In the genomic region with DNA sequence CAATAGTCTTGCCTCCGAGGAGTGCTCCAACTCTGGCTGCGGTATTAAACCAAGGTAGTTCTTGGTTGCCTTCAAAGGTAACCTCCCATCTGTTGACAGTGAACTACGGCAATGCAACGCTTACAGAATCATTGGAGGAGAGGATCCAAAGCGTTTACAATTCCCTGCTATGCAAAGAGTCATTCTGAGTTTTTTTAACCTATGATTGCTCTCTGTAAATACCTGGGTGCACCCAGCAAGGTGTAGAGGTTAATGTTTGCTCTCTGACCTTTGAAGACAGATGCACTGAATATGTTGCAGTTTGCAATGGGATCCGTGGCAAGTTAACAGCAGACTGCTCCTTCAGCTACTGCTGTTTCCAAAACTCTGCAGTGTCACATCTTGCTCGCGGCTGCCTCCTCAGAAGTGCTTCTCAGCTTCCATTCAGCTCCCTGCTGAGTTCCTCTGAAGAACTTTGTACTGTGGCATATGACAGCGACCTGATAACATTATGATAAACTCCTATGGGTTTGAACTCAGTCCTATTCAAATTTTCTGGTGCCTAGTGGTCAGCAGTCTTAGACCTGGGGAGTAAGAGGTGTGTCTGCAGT, we compare ENCODE assay signal across 16 cellular contexts. TPM values are rescaled to one million over a fixed set of nuclear protein-coding genes. Genes with fewer than 3 reads are reported as not detected.
DNase-seq lines count a peak whose midpoint lies in the region; ATAC-seq, FAIRE-seq and TF ChIP-seq lines count a peak whose summit lies in the region.
"Had no signal": no experiment of that assay in that cellular context is flagged by ENCODE, and none has a peak within 500 bp of the region (broad histone marks: within the 10 kb centered on the region; RNA-seq: fewer than 3 reads in every experiment).

No MANE protein-coding gene starts in this region.

- no TSS peak for BruUV-seq in MCF 10A (replicated peaks; lab: Mats Ljungman, UMichigan)

- H3K27ac ChIP-seq in breast epithelium (peak overlapping the region; percentile 85 to 91), esophagus squamous epithelium (peak overlapping the region; percentile 50 to 89 (median 81)), pancreas (peak overlapping the region; percentile 65 to 91 (median 80)), vagina (peak overlapping the region; percentile 2)

- POLR2A ChIA-PET in MCF 10A (lab: Yijun Ruan, JAX): interaction anchor here (1.2 to 3.0 kb wide), 3 partner anchors 17 to 168 kb away, joined by 4 to 35 read pairs (median 27); no protein-coding TSS in a partner anchor

- no peaks in the 10 kb centered on the region for H3K27me3 ChIP-seq in breast epithelium
- H3K27me3 ChIP-seq in esophagus squamous epithelium: no peaks in the 10 kb centered on the region
- H3K27me3 ChIP-seq in pancreas: no peaks in the 10 kb centered on the region
- no peaks in the 10 kb centered on the region for H3K27me3 ChIP-seq in vagina

- TF ChIP-seq POLR2A in breast epithelium (IDR thresholded peaks at IDR 0.05): no peak
- no peak for TF ChIP-seq POLR2A in esophagus squamous epithelium (IDR thresholded peaks at IDR 0.05)
- no peak for TF ChIP-seq POLR2A in vagina (IDR thresholded peaks at IDR 0.05)

- TF ChIP-seq CTCF in breast epithelium (IDR thresholded peaks at IDR 0.05) (no peak), MCF 10A (IDR thresholded peaks at IDR 0.05; ENCODE audit: unreplicated experiment) (no peak), esophagus squamous epithelium (IDR thresholded peaks at IDR 0.05) (no peak), pancreas (IDR thresholded peaks at IDR 0.05) (no peak), vagina (IDR thresholded peaks at IDR 0.05) (no peak)

- H3K4me3 Mint-ChIP-seq in MCF 10A (ENCODE audit: unreplicated experiment): no peak overlapping the region
- H3K4me3 Mint-ChIP-seq: activated naive CD4-positive, alpha-beta T cell treated with anti-CD3 and anti-CD28 coated beads for 36 hours; naive thymus-derived CD4-positive, alpha-beta T cell had no signal

- H3K27me3 Mint-ChIP-seq in MCF 10A (ENCODE audit: insufficient read depth, unreplicated experiment): peaks cover 13% of the 10 kb centered on the region

- H3K4me1 Mint-ChIP-seq in MCF 10A (ENCODE audit: insufficient read depth, unreplicated experiment): peaks cover 19% of the 10 kb centered on the region
- H3K4me1 Mint-ChIP-seq: CD14-positive monocyte; naive thymus-derived CD4-positive, alpha-beta T cell had no signal

- intact Hi-C loops in breast epithelium (cut with DNase I; ENCODE audit: low total_unique reads): no loop called here
- intact Hi-C loops in MCF 10A (cut with micrococcal nuclease): no loop called here
- intact Hi-C loops in esophagus squamous epithelium (cut with DNase I): no loop called here
- intact Hi-C loops in pancreas (cut with DNase I): no loop called here
- intact Hi-C loops in vagina (cut with DNase I): no loop called here

- H3K27ac Mint-ChIP-seq in MCF 10A (ENCODE audit: low read depth, unreplicated experiment): no peak overlapping the region
- H3K27ac Mint-ChIP-seq: activated naive CD4-positive, alpha-beta T cell treated with anti-CD3 and anti-CD28 coated beads for 36 hours; CD14-positive monocyte; naive thymus-derived CD4-positive, alpha-beta T cell had no signal

- CTCF ChIA-PET in MCF 10A (lab: Yijun Ruan, JAX): interaction anchor here (2.2 kb wide), 1 partner anchor 11 kb away, joined by 11 read pairs; no protein-coding TSS in a partner anchor

- H3K9me3 ChIP-seq in breast epithelium (no peaks in the 10 kb centered on the region), esophagus squamous epithelium (no peaks in the 10 kb centered on the region), pancreas (no peaks in the 10 kb centered on the region), vagina (no peaks in the 10 kb centered on the region)
- H3K9me3 ChIP-seq: left ventricle myocardium inferior had no signal

- H3K36me3 Mint-ChIP-seq in MCF 10A (ENCODE audit: insufficient read depth, unreplicated experiment): no peaks in the 10 kb centered on the region
- H3K36me3 Mint-ChIP-seq: CD14-positive monocyte; naive thymus-derived CD4-positive, alpha-beta T cell had no signal

- peak; percentile 26 to 44 (median 39) for ATAC-seq in pancreas
- ATAC-seq: naive thymus-derived CD4-positive, alpha-beta T cell had no signal

- FAIRE-seq in pancreas (lab: Jason Lieb, UNC): no peak
- FAIRE-seq: A204.1 had no signal

- H3K4me3 ChIP-seq in breast epithelium (peak overlapping the region in 2 of 3 donors; percentile 50 to 55), esophagus squamous epithelium (peak overlapping the region in 2 of 4 donors; percentile 43 to 55), pancreas (peak overlapping the region; percentile 0 to 41 (median 27)), vagina (no peak overlapping the region)
- H3K4me3 ChIP-seq: left ventricle myocardium inferior had no signal

- in situ Hi-C loops in KBM-7 (cut with MboI; ENCODE audit: low pct_unique_long_range_greater_than_20kb, low sequenced_read_pairs): no loop called here

- DNase-seq in breast epithelium (ENCODE audit: low spot score in 2 of 2): no peak
- DNase-seq in MCF 10A (ENCODE audit: unreplicated experiment): no peak
- no peak for DNase-seq in esophagus squamous epithelium (lab: John Stamatoyannopoulos, UW)
- DNase-seq in pancreas: no peak
- no peak for DNase-seq in vagina (ENCODE audit: extremely low spot score in 2 of 2)
- DNase-seq in NCI-H1417 treated with DMSO at 0.1 percent for 48 hours (lab: John Stamatoyannopoulos, UW): no peak
- no peak for DNase-seq in KBM-7
- DNase-seq in stimulated activated CD4-positive, alpha-beta T cell treated with anti-CD3 and anti-CD28 coated beads, Interleukin-2, amount 100 ng/mL, for 48 hours: no peak
- DNase-seq: activated naive CD4-positive, alpha-beta T cell treated with anti-CD3 and anti-CD28 coated beads for 36 hours; dermis blood vessel endothelial cell; left ventricle myocardium inferior; naive thymus-derived CD4-positive, alpha-beta T cell; SHP77; T-helper 2 cell had no signal

- no peaks in the 10 kb centered on the region for H3K9me3 Mint-ChIP-seq in MCF 10A (ENCODE audit: unreplicated experiment)
- H3K9me3 Mint-ChIP-seq: activated naive CD4-positive, alpha-beta T cell treated with anti-CD3 and anti-CD28 coated beads for 36 hours had no signal

- H3K36me3 ChIP-seq in breast epithelium (no peaks in the 10 kb centered on the region), esophagus squamous epithelium (no peaks in the 10 kb centered on the region), pancreas (no peaks in the 10 kb centered on the region), vagina (no peaks in the 10 kb centered on the region)
- H3K36me3 ChIP-seq: left ventricle myocardium inferior had no signal

- WGBS in esophagus squamous epithelium, 2 donors: 35 to 49% methylated on average over 9 of the region's 9 CpGs
- WGBS in pancreas, 2 donors: 11 to 15% methylated on average over 9 of the region's 9 CpGs

- H3K4me1 ChIP-seq in breast epithelium (peaks cover 0 to 16% of the 10 kb centered on the region in 2 donors), esophagus squamous epithelium (peaks cover 0 to 78% (median 9%) of the 10 kb centered on the region in 3 donors), pancreas (peaks cover 6 to 31% (median 27%) of the 10 kb centered on the region in 3 donors), vagina (no peaks in the 10 kb centered on the region)

RNA-seq across cellular contexts. Expression of gene KIAA1217, which starts 29.0 kb away (rescaled TPM):
- total RNA-seq in breast epithelium (100 to 1,000 TPM in 1 of 3 donors, 10 to 100 TPM in 2; 19.7 to 154 (median 83.6) TPM), MCF 10A (2022) (48.3 and 48.7 TPM in 2 replicates), esophagus squamous epithelium (10 to 100 TPM; 56.2 to 67.6 (median 66.2) TPM), pancreas (10 to 100 TPM; 15.0 to 36.7 (median 24.3) TPM), vagina (54.3 TPM)
- 10 to 100 TPM; 11.9 to 13.5 TPM for polyA plus RNA-seq in pancreas
- polyA plus RNA-seq: CD14-positive monocyte had no signal

Comparison
In these comparisons a context has a peak if more than half of its experiments do, and no peak if none do; other contexts are left out.
1. H3K27ac ChIP-seq: peak in every context shown above with its lines; median percentile 88 in breast epithelium; 81 in esophagus squamous epithelium; 80 in pancreas; 2 in vagina.
2. H3K4me3 ChIP-seq: peak in breast epithelium (2 of 3) and pancreas (4 of 4); none in vagina (0 of 2).